In the genomic region with DNA sequence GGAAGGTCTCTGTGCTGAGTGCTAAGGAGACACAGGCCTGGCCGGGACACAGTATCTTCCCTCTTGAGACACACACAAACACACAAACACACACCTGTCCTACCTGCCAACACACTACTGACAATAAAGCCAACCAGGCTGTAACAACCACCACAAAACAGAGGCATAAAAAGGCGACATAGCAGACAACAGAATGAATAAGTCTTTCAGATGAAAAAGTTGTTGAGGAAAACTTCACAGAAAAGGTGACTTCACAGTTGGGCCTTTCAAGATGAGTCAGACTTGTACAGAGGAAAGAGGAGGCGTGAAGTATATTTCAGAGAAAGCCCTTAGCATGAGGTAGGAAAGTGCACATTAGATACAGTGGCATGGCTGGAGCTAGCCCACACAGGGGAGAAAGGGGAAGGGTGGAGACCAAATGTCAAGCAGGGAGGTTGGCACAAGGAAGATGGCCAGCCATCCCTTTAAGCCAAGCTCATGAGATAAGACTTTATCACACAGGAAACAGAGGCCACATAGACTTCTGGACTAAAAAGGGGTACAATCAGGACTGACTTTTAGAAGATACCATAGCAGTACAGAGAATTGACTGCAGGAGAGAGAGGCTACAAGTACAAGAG, we compare ENCODE assay signal across 8 cellular contexts. TPM values are rescaled to one million over a fixed set of nuclear protein-coding genes. Genes with fewer than 3 reads are reported as not detected.
DNase-seq lines count a peak whose midpoint lies in the region; ATAC-seq, FAIRE-seq and TF ChIP-seq lines count a peak whose summit lies in the region.

No MANE protein-coding gene starts in this region.

- no peaks in the 10 kb centered on the region for H3K9me3 ChIP-seq in Loucy (ENCODE audit: insufficient read depth, low read depth, low read length)
- no peaks in the 10 kb centered on the region for H3K9me3 ChIP-seq in mammary epithelial cell (replicated peaks; ENCODE audit: insufficient read depth, low read length)
- H3K9me3 ChIP-seq in suprapubic skin: no peaks in the 10 kb centered on the region

- H3K27me3 ChIP-seq in Loucy (ENCODE audit: insufficient read depth, low read length, poor library complexity, severe bottlenecking) (no peaks in the 10 kb centered on the region), mammary epithelial cell (ENCODE audit: insufficient read depth, low read length) (peaks cover 2% of the 10 kb centered on the region), suprapubic skin (no peaks in the 10 kb centered on the region)

- H4K20me1 ChIP-seq in Loucy (ENCODE audit: insufficient read depth, low read length, poor library complexity, severe bottlenecking) (no peaks in the 10 kb centered on the region), mammary epithelial cell (ENCODE audit: insufficient read depth, low read length) (no peaks in the 10 kb centered on the region)

- H3K79me2 ChIP-seq in Loucy (ENCODE audit: insufficient read depth, low read length): no peaks in the 10 kb centered on the region
- H3K79me2 ChIP-seq in mammary epithelial cell (ENCODE audit: insufficient read depth, low read length): peaks cover 36% of the 10 kb centered on the region

- H3K4me1 ChIP-seq in Loucy (ENCODE audit: insufficient read depth, low read length, poor library complexity, severe bottlenecking): peaks cover 8% of the 10 kb centered on the region
- peaks cover 14% of the 10 kb centered on the region for H3K4me1 ChIP-seq in mammary epithelial cell (ENCODE audit: insufficient read depth, low read length)
- H3K4me1 ChIP-seq in suprapubic skin: no peaks in the 10 kb centered on the region

- H3K9me2 ChIP-seq in Loucy (replicated peaks; ENCODE audit: low read depth, low read length): no peaks in the 10 kb centered on the region

- dilution Hi-C loops in mammary epithelial cell (cut with HindIII; ENCODE audit: low sequenced_read_pairs): no loop called here

- intact Hi-C loops in mammary epithelial cell (cut with micrococcal nuclease): no loop called here

- H3F3A ChIP-seq in Loucy (ENCODE audit: low read depth): no peaks in the 10 kb centered on the region

- TF ChIP-seq CTCF in Loucy (conservative IDR thresholded peaks at IDR 0.05; ENCODE audit: low read length) (no peak), mammary epithelial cell (conservative IDR thresholded peaks at IDR 0.05 in 1 of 2, IDR thresholded peaks at IDR 0.05 in 1 of 2; ENCODE audit: extremely low read depth in 1 of 2, insufficient read depth in 1 of 2, low read depth in 1 of 2, low read length in 2 of 2) (no peak), suprapubic skin (IDR thresholded peaks at IDR 0.05) (no peak)

- no peaks in the 10 kb centered on the region for H3K36me3 ChIP-seq in Loucy (ENCODE audit: insufficient read depth, low read length)
- H3K36me3 ChIP-seq in mammary epithelial cell (ENCODE audit: insufficient read depth, low read length): no peaks in the 10 kb centered on the region
- no peaks in the 10 kb centered on the region for H3K36me3 ChIP-seq in suprapubic skin

- no TSS peak for BruUV-seq in mammary epithelial cell (replicated peaks; lab: Mats Ljungman, UMichigan)

- in situ Hi-C loops in mammary epithelial cell (cut with MboI; ENCODE audit: low sequenced_read_pairs in 2 of 2): no loop called here

- H3K27ac ChIP-seq in mammary epithelial cell (ENCODE audit: insufficient read depth, low read depth, low read length) (no peak overlapping the region), suprapubic skin (no peak overlapping the region)

- 46% methylated on average over 3 of the region's 3 CpGs for WGBS in mammary epithelial cell (ENCODE audit: low coverage, missing lambda C conversion rate)
- WGBS in suprapubic skin: 79% methylated on average over 3 of the region's 3 CpGs

- H3K4me3 ChIP-seq in Loucy (ENCODE audit: low read length, poor library complexity, severe bottlenecking) (no peak overlapping the region), mammary epithelial cell (replicated peaks in 1 of 3; ENCODE audit: insufficient read depth in 1 of 3, low read depth in 2 of 3, low read length in 3 of 3) (no peak overlapping the region), suprapubic skin (no peak overlapping the region)

- DNase-seq in GM12891 (ENCODE audit: insufficient read length, low spot score) (no peak), mammary epithelial cell (peak; percentile 66), DMS114 treated with DMSO at 0.1 percent for 48 hours (lab: John Stamatoyannopoulos, UW; ENCODE audit: unreplicated experiment) (no peak), NCI-H2171 (lab: John Stamatoyannopoulos, UW) (no peak), suprapubic skin (ENCODE audit: low spot score in 2 of 2) (no peak), SHP77 treated with DMSO at 0.1 percent for 48 hours (lab: John Stamatoyannopoulos, UW) (no peak)

- CTCF ChIA-PET in mammary epithelial cell (lab: Charles Lee; ENCODE audit: low non-redundant PET): interaction anchor here (0.7 kb wide), 1 partner anchor 22 kb away, joined by 4 read pairs; no protein-coding TSS in a partner anchor

- peak; percentile 92 for ATAC-seq in GM21619 (IDR thresholded peaks at IDR 0.05; ENCODE audit: unreplicated experiment)

- TF ChIP-seq EP300 in suprapubic skin (IDR thresholded peaks at IDR 0.05): no peak

- H2AFZ ChIP-seq in Loucy (ENCODE audit: low read length) (no peak overlapping the region), mammary epithelial cell (ENCODE audit: low read depth, low read length) (no peak overlapping the region)

- H3K9ac ChIP-seq in Loucy (ENCODE audit: low read depth, low read length, poor library complexity, severe bottlenecking): no peak overlapping the region
- H3K9ac ChIP-seq in mammary epithelial cell (ENCODE audit: insufficient read depth, low read length): no peak overlapping the region

- TF ChIP-seq POLR2A in GM12891 (IDR thresholded peaks at IDR 0.05; ENCODE audit: low read depth, low read length) (peak; percentile 37), suprapubic skin (IDR thresholded peaks at IDR 0.05) (no peak)

- H3K4me2 ChIP-seq in Loucy (ENCODE audit: low read depth, low read length, poor library complexity, severe bottlenecking) (peak overlapping the region; percentile 29), mammary epithelial cell (ENCODE audit: insufficient read depth, low read depth, low read length) (no peak overlapping the region)

- peak; percentile 94 for FAIRE-seq in GM12891 (lab: Jason Lieb, UNC)

TF ChIP-seq in GM12891, 5 proteins besides CTCF, POLR2A, EP300 and RAD21:
- TF ChIP-seq TAF1 (IDR thresholded peaks at IDR 0.05; ENCODE audit: low read depth, low read length) (no peak), PAX5 (IDR thresholded peaks at IDR 0.05; ENCODE audit: insufficient read depth, low read length, severe bottlenecking) (no peak), POLR2AphosphoS5 (IDR thresholded peaks at IDR 0.05; ENCODE audit: low read depth, low read length) (0 out of 2 replicates have a peak, but pooled peaks have one; percentile 34), POU2F2 (IDR thresholded peaks at IDR 0.05; ENCODE audit: low read depth, low read length) (no peak), SPI1 (IDR thresholded peaks at IDR 0.05; ENCODE audit: low read depth, low read length) (no peak)

RNA-seq across cellular contexts. Expression of gene SLC9A7, which starts 54.0 kb away (rescaled TPM):
- 15.0 TPM for polyA plus RNA-seq in GM12891 (2012; ENCODE audit: low read depth, missing spikeins)
- 10 to 100 TPM; 32.4 to 72.7 TPM for total RNA-seq in mammary epithelial cell
- polyA plus RNA-seq in mammary epithelial cell: 19.7 TPM
- 70.2 TPM for polyA minus RNA-seq in mammary epithelial cell
- 1 to 10 TPM; 3.1 to 7.4 (median 6.2) TPM for total RNA-seq in suprapubic skin
